3 cellular contexts compared by ENCODE assay signal in the genomic region with DNA sequence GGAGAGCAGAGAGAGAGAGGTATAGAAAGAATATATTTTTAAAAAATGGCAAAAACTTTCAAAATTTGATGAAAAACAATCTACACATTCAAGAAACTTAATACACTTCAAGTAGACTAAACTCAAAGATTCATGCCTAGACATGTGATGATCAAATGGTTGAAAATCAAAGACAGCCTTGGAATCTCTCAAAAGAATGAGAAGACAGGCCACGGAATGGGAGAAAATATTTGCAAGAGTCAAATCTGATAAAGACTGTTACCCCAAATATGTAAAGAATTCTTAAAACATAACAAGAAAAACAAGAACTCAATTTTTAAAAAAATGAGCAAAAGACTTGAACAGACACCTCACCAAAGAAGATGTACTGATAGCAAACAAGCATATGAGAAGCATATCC.
A peak's percentile ranks its signal among the peaks of the same experiment; 100 is the strongest.
TF ChIP-seq lines count a peak whose summit lies in the region.

No MANE protein-coding gene starts in this region.

TF ChIP-seq in SK-N-SH, 30 proteins besides CTCF, POLR2A, EP300 and RAD21 (continues in another document):
- no peak for TF ChIP-seq IRF3 (IDR thresholded peaks at IDR 0.05; ENCODE audit: low read depth, low read length)
- no peak for TF ChIP-seq POLR2AphosphoS5 (IDR thresholded peaks at IDR 0.05; ENCODE audit: low read depth, low read length)
- no peak for TF ChIP-seq SMC3 (IDR thresholded peaks at IDR 0.05; ENCODE audit: low read depth, low read length)
- no peak for TF ChIP-seq RXRA (IDR thresholded peaks at IDR 0.05; ENCODE audit: borderline replicate concordance, low read depth)
- TF ChIP-seq, protein P1, sequence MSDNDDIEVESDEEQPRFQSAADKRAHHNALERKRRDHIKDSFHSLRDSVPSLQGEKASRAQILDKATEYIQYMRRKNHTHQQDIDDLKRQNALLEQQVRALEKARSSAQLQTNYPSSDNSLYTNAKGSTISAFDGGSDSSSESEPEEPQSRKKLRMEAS (IDR thresholded peaks at IDR 0.05; ENCODE audit: low read depth): no peak
- no peak for TF ChIP-seq ZBTB33 (IDR thresholded peaks at IDR 0.05; ENCODE audit: borderline replicate concordance, low read depth)
- TF ChIP-seq FOXM1 (IDR thresholded peaks at IDR 0.05; ENCODE audit: low read depth): no peak
- TF ChIP-seq RFX5 (IDR thresholded peaks at IDR 0.05; ENCODE audit: low read length): no peak
- 0 out of 2 replicates have a peak, but pooled peaks have one; percentile 9 for TF ChIP-seq PBX3 (IDR thresholded peaks at IDR 0.05)
- no peak for TF ChIP-seq NFIC (IDR thresholded peaks at IDR 0.05; ENCODE audit: borderline replicate concordance)
- TF ChIP-seq MEF2A (IDR thresholded peaks at IDR 0.05; ENCODE audit: borderline replicate concordance, low read depth): no peak
- no peak for TF ChIP-seq ELF1 (IDR thresholded peaks at IDR 0.05)
- TF ChIP-seq TCF12 (IDR thresholded peaks at IDR 0.05): peak; percentile 27; the same call in 1 of the 2 replicates
- TF ChIP-seq FOSL2 (IDR thresholded peaks at IDR 0.05; ENCODE audit: borderline replicate concordance, low read depth): peak; percentile 5; the same call in 1 of the 2 replicates
- TF ChIP-seq, protein P2, sequence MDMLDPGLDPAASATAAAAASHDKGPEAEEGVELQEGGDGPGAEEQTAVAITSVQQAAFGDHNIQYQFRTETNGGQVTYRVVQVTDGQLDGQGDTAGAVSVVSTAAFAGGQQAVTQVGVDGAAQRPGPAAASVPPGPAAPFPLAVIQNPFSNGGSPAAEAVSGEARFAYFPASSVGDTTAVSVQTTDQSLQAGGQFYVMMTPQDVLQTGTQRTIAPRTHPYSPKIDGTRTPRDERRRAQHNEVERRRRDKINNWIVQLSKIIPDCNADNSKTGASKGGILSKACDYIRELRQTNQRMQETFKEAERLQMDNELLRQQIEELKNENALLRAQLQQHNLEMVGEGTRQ (IDR thresholded peaks at IDR 0.05; ENCODE audit: borderline replicate concordance, low read depth, low read length): no peak

TF ChIP-seq in SK-N-SH treated with all-trans-retinoic acid at 6 μM for 48 hours, 23 proteins besides CTCF, POLR2A, EP300 and RAD21 (continued from another document):
- TF ChIP-seq CREB5 (CRISPR knock-in tag; IDR thresholded peaks at IDR 0.05; ENCODE audit: low read depth) (no peak), ZC3H10 (CRISPR knock-in tag; IDR thresholded peaks at IDR 0.05) (no peak), PPARA (CRISPR knock-in tag; IDR thresholded peaks at IDR 0.05; ENCODE audit: borderline replicate concordance) (no peak), TCF4 (CRISPR knock-in tag; IDR thresholded peaks at IDR 0.05; ENCODE audit: borderline replicate concordance) (no peak), ZNF8 (CRISPR knock-in tag; IDR thresholded peaks at IDR 0.05) (no peak), TOX (CRISPR knock-in tag; IDR thresholded peaks at IDR 0.05; ENCODE audit: borderline replicate concordance) (no peak), OSR1 (CRISPR knock-in tag; IDR thresholded peaks at IDR 0.05) (no peak)
- TF ChIP-seq, protein P3, sequence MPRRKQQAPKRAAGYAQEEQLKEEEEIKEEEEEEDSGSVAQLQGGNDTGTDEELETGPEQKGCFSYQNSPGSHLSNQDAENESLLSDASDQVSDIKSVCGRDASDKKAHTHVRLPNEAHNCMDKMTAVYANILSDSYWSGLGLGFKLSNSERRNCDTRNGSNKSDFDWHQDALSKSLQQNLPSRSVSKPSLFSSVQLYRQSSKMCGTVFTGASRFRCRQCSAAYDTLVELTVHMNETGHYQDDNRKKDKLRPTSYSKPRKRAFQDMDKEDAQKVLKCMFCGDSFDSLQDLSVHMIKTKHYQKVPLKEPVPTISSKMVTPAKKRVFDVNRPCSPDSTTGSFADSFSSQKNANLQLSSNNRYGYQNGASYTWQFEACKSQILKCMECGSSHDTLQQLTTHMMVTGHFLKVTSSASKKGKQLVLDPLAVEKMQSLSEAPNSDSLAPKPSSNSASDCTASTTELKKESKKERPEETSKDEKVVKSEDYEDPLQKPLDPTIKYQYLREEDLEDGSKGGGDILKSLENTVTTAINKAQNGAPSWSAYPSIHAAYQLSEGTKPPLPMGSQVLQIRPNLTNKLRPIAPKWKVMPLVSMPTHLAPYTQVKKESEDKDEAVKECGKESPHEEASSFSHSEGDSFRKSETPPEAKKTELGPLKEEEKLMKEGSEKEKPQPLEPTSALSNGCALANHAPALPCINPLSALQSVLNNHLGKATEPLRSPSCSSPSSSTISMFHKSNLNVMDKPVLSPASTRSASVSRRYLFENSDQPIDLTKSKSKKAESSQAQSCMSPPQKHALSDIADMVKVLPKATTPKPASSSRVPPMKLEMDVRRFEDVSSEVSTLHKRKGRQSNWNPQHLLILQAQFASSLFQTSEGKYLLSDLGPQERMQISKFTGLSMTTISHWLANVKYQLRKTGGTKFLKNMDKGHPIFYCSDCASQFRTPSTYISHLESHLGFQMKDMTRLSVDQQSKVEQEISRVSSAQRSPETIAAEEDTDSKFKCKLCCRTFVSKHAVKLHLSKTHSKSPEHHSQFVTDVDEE (CRISPR knock-in tag; IDR thresholded peaks at IDR 0.05): no peak
- TF ChIP-seq, protein P4, sequence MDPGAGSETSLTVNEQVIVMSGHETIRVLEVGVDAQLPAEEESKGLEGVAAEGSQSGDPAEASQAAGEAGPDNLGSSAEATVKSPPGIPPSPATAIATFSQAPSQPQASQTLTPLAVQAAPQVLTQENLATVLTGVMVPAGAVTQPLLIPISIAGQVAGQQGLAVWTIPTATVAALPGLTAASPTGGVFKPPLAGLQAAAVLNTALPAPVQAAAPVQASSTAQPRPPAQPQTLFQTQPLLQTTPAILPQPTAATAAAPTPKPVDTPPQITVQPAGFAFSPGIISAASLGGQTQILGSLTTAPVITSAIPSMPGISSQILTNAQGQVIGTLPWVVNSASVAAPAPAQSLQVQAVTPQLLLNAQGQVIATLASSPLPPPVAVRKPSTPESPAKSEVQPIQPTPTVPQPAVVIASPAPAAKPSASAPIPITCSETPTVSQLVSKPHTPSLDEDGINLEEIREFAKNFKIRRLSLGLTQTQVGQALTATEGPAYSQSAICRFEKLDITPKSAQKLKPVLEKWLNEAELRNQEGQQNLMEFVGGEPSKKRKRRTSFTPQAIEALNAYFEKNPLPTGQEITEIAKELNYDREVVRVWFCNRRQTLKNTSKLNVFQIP (CRISPR knock-in tag; IDR thresholded peaks at IDR 0.05; ENCODE audit: borderline replicate concordance, low read depth): no peak

TF ChIP-seq in IMR-90, 13 proteins besides CTCF, POLR2A, EP300 and RAD21 (continued from another document):
- TF ChIP-seq, protein P5, sequence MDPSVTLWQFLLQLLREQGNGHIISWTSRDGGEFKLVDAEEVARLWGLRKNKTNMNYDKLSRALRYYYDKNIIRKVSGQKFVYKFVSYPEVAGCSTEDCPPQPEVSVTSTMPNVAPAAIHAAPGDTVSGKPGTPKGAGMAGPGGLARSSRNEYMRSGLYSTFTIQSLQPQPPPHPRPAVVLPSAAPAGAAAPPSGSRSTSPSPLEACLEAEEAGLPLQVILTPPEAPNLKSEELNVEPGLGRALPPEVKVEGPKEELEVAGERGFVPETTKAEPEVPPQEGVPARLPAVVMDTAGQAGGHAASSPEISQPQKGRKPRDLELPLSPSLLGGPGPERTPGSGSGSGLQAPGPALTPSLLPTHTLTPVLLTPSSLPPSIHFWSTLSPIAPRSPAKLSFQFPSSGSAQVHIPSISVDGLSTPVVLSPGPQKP (IDR thresholded peaks at IDR 0.05; ENCODE audit: borderline replicate concordance, low read depth, low read length): no peak
- TF ChIP-seq SMC3 (IDR thresholded peaks at IDR 0.05; ENCODE audit: low read depth, low read length) (no peak), FOS (IDR thresholded peaks at IDR 0.05; ENCODE audit: low read depth, low read length) (no peak), MAFK (IDR thresholded peaks at IDR 0.05; ENCODE audit: low read depth, low read length) (no peak), CEBPB (IDR thresholded peaks at IDR 0.05; ENCODE audit: low read depth, low read length) (no peak)
- TF ChIP-seq, protein P2 (IDR thresholded peaks at IDR 0.05; ENCODE audit: low read depth, low read length): no peak
